Comparison of ENCODE assay signal across 8 cellular contexts in the genomic region with DNA sequence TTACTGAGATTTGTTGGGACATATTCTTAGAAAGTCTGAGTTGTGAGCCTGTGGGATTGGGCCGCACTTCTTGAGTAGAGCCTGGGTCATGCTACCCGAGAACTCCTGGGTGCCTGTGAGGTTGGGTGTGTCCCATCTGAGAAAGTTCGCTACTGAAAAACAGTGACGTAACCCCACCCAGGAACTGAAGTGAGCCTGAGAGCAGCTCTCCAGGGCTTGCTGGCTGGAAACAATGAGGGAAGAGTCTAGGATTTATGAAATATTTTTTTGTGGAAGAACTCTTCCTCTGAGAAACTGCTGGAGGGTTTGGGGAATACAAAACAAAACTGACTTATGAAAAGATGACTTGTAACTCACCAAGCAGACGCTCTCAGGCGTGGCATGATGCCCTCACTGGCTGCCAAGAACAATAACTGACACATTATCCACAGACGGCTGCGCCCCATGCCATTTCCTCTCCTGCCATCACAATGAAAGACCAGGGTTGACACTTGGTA.
DNase-seq lines count a peak whose midpoint lies in the region; ATAC-seq and TF ChIP-seq lines count a peak whose summit lies in the region.

No MANE protein-coding gene starts in this region.

- peaks cover 0 to 5% of the 10 kb centered on the region in 2 donors for H3K9me3 Mint-ChIP-seq in activated naive CD4-positive, alpha-beta T cell treated with anti-CD3 and anti-CD28 coated beads, Interleukin-2, amount 50 U/mL, for 72 hours

- no peak for TF ChIP-seq CTCF in Peyer's patch (IDR thresholded peaks at IDR 0.05)
- TF ChIP-seq CTCF in cardiac muscle cell (IDR thresholded peaks at IDR 0.05; ENCODE audit: low read depth, low read length): no peak
- TF ChIP-seq CTCF in spleen (IDR thresholded peaks at IDR 0.05 in 8 of 11, conservative IDR thresholded peaks at IDR 0.05 in 3 of 11): no peak

- H3K4me1 ChIP-seq in Peyer's patch (peaks cover 7 to 82% (median 17%) of the 10 kb centered on the region in 4 donors), cardiac muscle cell (ENCODE audit: low read depth) (peaks cover 12% of the 10 kb centered on the region), spleen (peaks cover 77 to 100% (median 97%) of the 10 kb centered on the region in 6 donors)

- peaks cover 6 to 16% of the 10 kb centered on the region in 2 donors for H3K36me3 Mint-ChIP-seq in activated naive CD4-positive, alpha-beta T cell treated with anti-CD3 and anti-CD28 coated beads, Interleukin-2, amount 50 U/mL, for 72 hours

- intact Hi-C loops in spleen (cut with DNase I; ENCODE audit: low total_unique reads): loop anchor here (10.0 kb wide), 1 partner anchor 65 kb away; the partner anchor contains the start of gene RASSF3

- no peaks in the 10 kb centered on the region for H3K9me3 ChIP-seq in Peyer's patch
- H3K9me3 ChIP-seq in cardiac muscle cell (ENCODE audit: low read depth): no peaks in the 10 kb centered on the region
- H3K9me3 ChIP-seq in spleen: no peaks in the 10 kb centered on the region

- WGBS in spleen, 5 donors: 32 to 51% (median 38%) methylated on average over 8 of the region's 8 CpGs

- H3K27ac Mint-ChIP-seq in activated naive CD4-positive, alpha-beta T cell treated with anti-CD3 and anti-CD28 coated beads, Interleukin-2, amount 50 U/mL, for 72 hours: peak overlapping the region; percentile 66 to 88

- no peak for TF ChIP-seq POLR2A in Peyer's patch (IDR thresholded peaks at IDR 0.05)
- no peak for TF ChIP-seq POLR2A in spleen (IDR thresholded peaks at IDR 0.05)

- H3K4me3 ChIP-seq in Peyer's patch (peak overlapping the region in 3 of 4 donors; percentile 9 to 21 (median 16)), cardiac muscle cell (no peak overlapping the region), spleen (peak overlapping the region in 1 of 8 donors; percentile 24)

- DNase-seq in COR-L47 (lab: John Stamatoyannopoulos, UW) (peak; percentile 88), Peyer's patch (peak; percentile 63 to 83 (median 67)), cardiac muscle cell (ENCODE audit: low read depth in 1 of 2, low spot score in 1 of 2) (peak in 1 of 2 donors; percentile 62), spleen (peak; percentile 83), T1000 (lab: John Stamatoyannopoulos, UW) (no peak)
- peak in 1 of 2 donors; percentile 49 for DNase-seq in activated naive CD4-positive, alpha-beta T cell treated with anti-CD3 and anti-CD28 coated beads, Interleukin-2, amount 50 U/mL, for 72 hours (ENCODE audit: low spot score in 2 of 2)

- H3K27me3 ChIP-seq in Peyer's patch: no peaks in the 10 kb centered on the region
- H3K27me3 ChIP-seq in cardiac muscle cell: no peaks in the 10 kb centered on the region
- no peaks in the 10 kb centered on the region for H3K27me3 ChIP-seq in spleen (replicated peaks in 1 of 7)

- ATAC-seq in HG02973 (IDR thresholded peaks at IDR 0.05; ENCODE audit: unreplicated experiment): peak; percentile 36
- ATAC-seq in activated naive CD4-positive, alpha-beta T cell treated with anti-CD3 and anti-CD28 coated beads, Interleukin-2, amount 50 U/mL, for 72 hours: peak; percentile 65 to 67
- no peak for ATAC-seq in HG02938 (IDR thresholded peaks at IDR 0.05; ENCODE audit: unreplicated experiment)

- H3K27ac ChIP-seq in Peyer's patch (peak overlapping the region; percentile 63 to 82 (median 72)), cardiac muscle cell (peak overlapping the region; percentile 39), spleen (peak overlapping the region; percentile 49 to 93 (median 82))

- H3K36me3 ChIP-seq in Peyer's patch (no peaks in the 10 kb centered on the region), cardiac muscle cell (no peaks in the 10 kb centered on the region), spleen (peaks cover 0 to 2% (median 0%) of the 10 kb centered on the region in 6 donors)
